ENCODE assay signal across 27 cellular contexts in genomic region chr20:49183444-49183843, GRCh38. TPM values are rescaled to one million over a fixed set of nuclear protein-coding genes. Genes with fewer than 3 reads are reported as not detected.
A peak's percentile ranks its signal among the peaks of the same experiment; 100 is the strongest.
DNase-seq lines count a peak whose midpoint lies in the region; ATAC-seq and TF ChIP-seq lines count a peak whose summit lies in the region.
"Had no signal": no experiment of that assay in that cellular context is flagged by ENCODE, and none has a peak within 500 bp of the region (broad histone marks: within the 10 kb centered on the region; RNA-seq: fewer than 3 reads in every experiment).

No MANE protein-coding gene starts in this region.

- H3K9me2 ChIP-seq in OCI-LY1 (ENCODE audit: low read depth, low read length) = no peaks in the 10 kb centered on the region

- ATAC-seq in natural killer cell = no peak
- ATAC-seq in natural killer cell treated with Interleukin-12 subunit alpha and Interleukin-12 subunit beta and Interleukin-15 and Interleukin-18, amount 100 ng/mL, for 72 hours = no peak
- ATAC-seq in stimulated activated effector memory CD8-positive, alpha-beta T cell treated with anti-CD3 and anti-CD28 coated beads, Interleukin-12 subunit alpha, Interleukin-12 subunit beta, amount 100 ng/mL, for 72 hours = no peak
- ATAC-seq in HG03378 (IDR thresholded peaks at IDR 0.05; ENCODE audit: unreplicated experiment) = no peak
- ATAC-seq: mucosa of descending colon, right cardiac atrium had no signal

- H3K27me3 ChIP-seq in OCI-LY1 (ENCODE audit: insufficient read depth, low read length) (no peaks in the 10 kb centered on the region), ovary (no peaks in the 10 kb centered on the region)
- H3K27me3 ChIP-seq: neural progenitor cell, Peyer's patch, upper lobe of left lung had no signal

- H3K4me2 ChIP-seq in OCI-LY1 (ENCODE audit: low read length) = peak overlapping the region; percentile 12; the same call in 1 of the 2 replicates
- H3K4me2 ChIP-seq: KMS-11, neural progenitor cell had no signal

- H3K36me3 Mint-ChIP-seq in natural killer cell (no peaks in the 10 kb centered on the region), chondrocyte (ENCODE audit: low read depth) (no peaks in the 10 kb centered on the region), progenitor cell of endocrine pancreas (ENCODE audit: insufficient read depth) (peaks cover 3% of the 10 kb centered on the region)
- peaks cover 7% of the 10 kb centered on the region for H3K36me3 Mint-ChIP-seq in natural killer cell treated with Interleukin-12 subunit alpha and Interleukin-12 subunit beta and Interleukin-15 and Interleukin-18, amount 100 ng/mL, for 72 hours
- peaks cover 49% of the 10 kb centered on the region for H3K36me3 Mint-ChIP-seq in stimulated activated effector memory CD8-positive, alpha-beta T cell treated with anti-CD3 and anti-CD28 coated beads, Interleukin-12 subunit alpha, Interleukin-12 subunit beta, amount 100 ng/mL, for 72 hours

- H3K4me3 ChIP-seq in OCI-LY1 (ENCODE audit: low read depth, low read length, poor library complexity, severe bottlenecking) (no peak overlapping the region), ovary (no peak overlapping the region)
- H3K4me3 ChIP-seq: coronary artery, mucosa of descending colon, neural progenitor cell, Peyer's patch, upper lobe of left lung had no signal

- peaks cover 61 to 71% of the 10 kb centered on the region in 2 donors for H3K4me1 Mint-ChIP-seq in natural killer cell
- H3K4me1 Mint-ChIP-seq in natural killer cell treated with Interleukin-12 subunit alpha and Interleukin-12 subunit beta and Interleukin-15 and Interleukin-18, amount 100 ng/mL, for 72 hours (ENCODE audit: low read depth in 2 of 2) = peaks cover 38 to 60% of the 10 kb centered on the region in 2 donors
- peaks cover 56% of the 10 kb centered on the region for H3K4me1 Mint-ChIP-seq in chondrocyte (ENCODE audit: low read depth)
- H3K4me1 Mint-ChIP-seq in stimulated activated effector memory CD8-positive, alpha-beta T cell treated with anti-CD3 and anti-CD28 coated beads, Interleukin-12 subunit alpha, Interleukin-12 subunit beta, amount 100 ng/mL, for 72 hours = peaks cover 56% of the 10 kb centered on the region
- H3K4me1 Mint-ChIP-seq in progenitor cell of endocrine pancreas (ENCODE audit: low read depth) = peaks cover 49% of the 10 kb centered on the region

- no peak for TF ChIP-seq EP300 in ovary (IDR thresholded peaks at IDR 0.05)

- no peaks in the 10 kb centered on the region for H3K27me3 Mint-ChIP-seq in natural killer cell (ENCODE audit: low read depth in 2 of 2)
- no peaks in the 10 kb centered on the region for H3K27me3 Mint-ChIP-seq in natural killer cell treated with Interleukin-12 subunit alpha and Interleukin-12 subunit beta and Interleukin-15 and Interleukin-18, amount 100 ng/mL, for 72 hours
- H3K27me3 Mint-ChIP-seq in chondrocyte (ENCODE audit: low read depth) = no peaks in the 10 kb centered on the region
- no peaks in the 10 kb centered on the region for H3K27me3 Mint-ChIP-seq in progenitor cell of endocrine pancreas
- H3K27me3 Mint-ChIP-seq: B cell had no signal

- H3K9me3 Mint-ChIP-seq in natural killer cell = no peaks in the 10 kb centered on the region
- H3K9me3 Mint-ChIP-seq in natural killer cell treated with Interleukin-12 subunit alpha and Interleukin-12 subunit beta and Interleukin-15 and Interleukin-18, amount 100 ng/mL, for 72 hours = no peaks in the 10 kb centered on the region
- no peaks in the 10 kb centered on the region for H3K9me3 Mint-ChIP-seq in chondrocyte (ENCODE audit: low read depth)
- H3K9me3 Mint-ChIP-seq in stimulated activated effector memory CD8-positive, alpha-beta T cell treated with anti-CD3 and anti-CD28 coated beads, Interleukin-12 subunit alpha, Interleukin-12 subunit beta, amount 100 ng/mL, for 72 hours = no peaks in the 10 kb centered on the region
- no peaks in the 10 kb centered on the region for H3K9me3 Mint-ChIP-seq in progenitor cell of endocrine pancreas (ENCODE audit: low read depth)
- H3K9me3 Mint-ChIP-seq: neural progenitor cell had no signal

- TF ChIP-seq CTCF in natural killer cell (IDR thresholded peaks at IDR 0.05) (no peak), OCI-LY1 (IDR thresholded peaks at IDR 0.05; ENCODE audit: low read length) (no peak), chondrocyte (IDR thresholded peaks at IDR 0.05) (no peak), progenitor cell of endocrine pancreas (IDR thresholded peaks at IDR 0.05; ENCODE audit: unreplicated experiment) (no peak), ovary (IDR thresholded peaks at IDR 0.05) (no peak)

- no peak overlapping the region for H3K27ac ChIP-seq in OCI-LY1 (ENCODE audit: low read depth, low read length, poor library complexity, severe bottlenecking)
- no peak overlapping the region for H3K27ac ChIP-seq in ovary
- H3K27ac ChIP-seq: coronary artery, KMS-11, neural progenitor cell, Peyer's patch, upper lobe of left lung, VCaP had no signal

- H3K79me2 ChIP-seq in OCI-LY1 (ENCODE audit: insufficient read depth, low read length) = peaks cover 90% of the 10 kb centered on the region

- intact Hi-C loops in natural killer cell (cut with micrococcal nuclease) (no loop called here), ovary (cut with DNase I) (no loop called here)

- peak overlapping the region; percentile 57 to 61 for H3K27ac Mint-ChIP-seq in natural killer cell
- peak overlapping the region in 1 of 2 donors; percentile 21 for H3K27ac Mint-ChIP-seq in natural killer cell treated with Interleukin-12 subunit alpha and Interleukin-12 subunit beta and Interleukin-15 and Interleukin-18, amount 100 ng/mL, for 72 hours
- peak overlapping the region; percentile 2 for H3K27ac Mint-ChIP-seq in chondrocyte (ENCODE audit: unreplicated experiment)
- H3K27ac Mint-ChIP-seq in stimulated activated effector memory CD8-positive, alpha-beta T cell treated with anti-CD3 and anti-CD28 coated beads, Interleukin-12 subunit alpha, Interleukin-12 subunit beta, amount 100 ng/mL, for 72 hours = no peak overlapping the region
- H3K27ac Mint-ChIP-seq in progenitor cell of endocrine pancreas = no peak overlapping the region
- H3K27ac Mint-ChIP-seq: B cell, neural progenitor cell had no signal

- no peak overlapping the region for H3K4me3 Mint-ChIP-seq in natural killer cell
- no peak overlapping the region for H3K4me3 Mint-ChIP-seq in natural killer cell treated with Interleukin-12 subunit alpha and Interleukin-12 subunit beta and Interleukin-15 and Interleukin-18, amount 100 ng/mL, for 72 hours
- no peak overlapping the region for H3K4me3 Mint-ChIP-seq in chondrocyte (ENCODE audit: unreplicated experiment)
- H3K4me3 Mint-ChIP-seq in stimulated activated effector memory CD8-positive, alpha-beta T cell treated with anti-CD3 and anti-CD28 coated beads, Interleukin-12 subunit alpha, Interleukin-12 subunit beta, amount 100 ng/mL, for 72 hours = peak overlapping the region; percentile 10
- H3K4me3 Mint-ChIP-seq in progenitor cell of endocrine pancreas (ENCODE audit: low read depth) = no peak overlapping the region
- H3K4me3 Mint-ChIP-seq: B cell, neural progenitor cell had no signal

- no peak for TF ChIP-seq POLR2A in ovary (IDR thresholded peaks at IDR 0.05)

- H3K36me3 ChIP-seq in OCI-LY1 (ENCODE audit: insufficient read depth, low read length) (peaks cover under 1% of the 10 kb centered on the region), ovary (no peaks in the 10 kb centered on the region)
- H3K36me3 ChIP-seq: neural progenitor cell had no signal

- WGBS in ovary, 3 donors = 95 to 98% (median 96%) methylated on average over 3 of the region's 3 CpGs

- H3F3A ChIP-seq in OCI-LY1 (ENCODE audit: insufficient read depth, low read length) = no peaks in the 10 kb centered on the region

- H3K4me1 ChIP-seq in OCI-LY1 (ENCODE audit: insufficient read depth, low read length, severe bottlenecking) (peaks cover 73% of the 10 kb centered on the region), ovary (ENCODE audit: insufficient read depth) (peaks cover 4% of the 10 kb centered on the region)

- no peak overlapping the region; the same call in 1 of the 2 replicates for H3K9ac ChIP-seq in OCI-LY1 (ENCODE audit: low read length)
- H3K9ac ChIP-seq: KMS-11, neural progenitor cell had no signal

- H4K20me1 ChIP-seq in OCI-LY1 (ENCODE audit: insufficient read depth, low read length) = no peaks in the 10 kb centered on the region

- H3K9me3 ChIP-seq in OCI-LY1 (ENCODE audit: low read length) (no peaks in the 10 kb centered on the region), ovary (no peaks in the 10 kb centered on the region)
- H3K9me3 ChIP-seq: mucosa of descending colon, Peyer's patch, upper lobe of left lung had no signal

- DNase-seq in natural killer cell = no peak
- DNase-seq in natural killer cell treated with Interleukin-12 subunit alpha and Interleukin-12 subunit beta and Interleukin-15 and Interleukin-18, amount 100 ng/mL, for 72 hours (ENCODE audit: low spot score) = no peak
- no peak for DNase-seq in chondrocyte (ENCODE audit: low spot score)
- DNase-seq in stimulated activated effector memory CD8-positive, alpha-beta T cell treated with anti-CD3 and anti-CD28 coated beads, Interleukin-12 subunit alpha, Interleukin-12 subunit beta, amount 100 ng/mL, for 72 hours (ENCODE audit: low spot score in 2 of 2) = no peak
- no peak for DNase-seq in progenitor cell of endocrine pancreas (ENCODE audit: low spot score, unreplicated experiment)
- DNase-seq in ovary = no peak
- DNase-seq: ACHN; activated CD4-positive, alpha-beta T cell treated with anti-CD3 and anti-CD28 coated beads for 48 hours; effector CD8-positive, alpha-beta T cell; hypothalamus; mucosa of descending colon; NCI-H1436; NCI-H345; Peyer's patch; right cardiac atrium; SHP77; stimulated activated CD4-positive, alpha-beta T cell treated with anti-CD3 and anti-CD28 coated beads, Interleukin-4, amount 100 ng/mL, for 1 hour; SW 1271; T-helper 9 cell; upper lobe of left lung had no signal

- H2AFZ ChIP-seq in OCI-LY1 (ENCODE audit: low read length) = no peak overlapping the region
- H2AFZ ChIP-seq: neural progenitor cell had no signal

RNA-seq across cellular contexts. Expression of gene STAU1, which starts 4.7 kb away (rescaled TPM):
- 10 to 100 TPM; 47.3 to 54.9 (median 49.9) TPM for total RNA-seq in natural killer cell
- 10 to 100 TPM; 77.7 to 86.4 TPM for total RNA-seq in natural killer cell treated with Interleukin-12 subunit alpha and Interleukin-12 subunit beta and Interleukin-15 and Interleukin-18, amount 100 ng/mL, for 72 hours
- 76.8 to 77.6 TPM (median 77.2 TPM) in 3 replicates for total RNA-seq in chondrocyte
- total RNA-seq in progenitor cell of endocrine pancreas = 86.5 and 93.9 TPM in 2 replicates
- 10 to 100 TPM; 41.5 to 77.2 (median 70.5) TPM for total RNA-seq in ovary
- 100 to 1,000 TPM in 1 of 2 donors, 10 to 100 TPM in 1; 37.2 to 113 TPM for polyA plus RNA-seq in ovary

RNA-seq across cellular contexts. Expression of gene DDX27, which starts 35.8 kb away (rescaled TPM):
- total RNA-seq in natural killer cell (10 to 100 TPM; 71.5 to 91.3 (median 75.9) TPM), chondrocyte (23.3 to 25.9 TPM (median 23.7 TPM) in 3 replicates), progenitor cell of endocrine pancreas (41.7 and 46.0 TPM in 2 replicates), ovary (10 to 100 TPM; 30.4 to 44.9 (median 36.8) TPM)
- total RNA-seq in natural killer cell treated with Interleukin-12 subunit alpha and Interleukin-12 subunit beta and Interleukin-15 and Interleukin-18, amount 100 ng/mL, for 72 hours = 10 to 100 TPM; 41.4 to 60.2 TPM
- 10 to 100 TPM; 33.7 to 39.5 TPM for polyA plus RNA-seq in ovary

Comparison
In these comparisons a context has a peak if more than half of its experiments do, and no peak if none do; other contexts are left out.
1. H3K27ac Mint-ChIP-seq: peak in natural killer cell (2 of 2) and chondrocyte (single experiment); none in stimulated activated effector memory CD8-positive, alpha-beta T cell treated with anti-CD3 and anti-CD28 coated beads, Interleukin-12 subunit alpha, Interleukin-12 subunit beta, amount 100 ng/mL, for 72 hours (single experiment) and progenitor cell of endocrine pancreas (single experiment).